12 cellular contexts compared by ENCODE assay signal in the genomic region with DNA sequence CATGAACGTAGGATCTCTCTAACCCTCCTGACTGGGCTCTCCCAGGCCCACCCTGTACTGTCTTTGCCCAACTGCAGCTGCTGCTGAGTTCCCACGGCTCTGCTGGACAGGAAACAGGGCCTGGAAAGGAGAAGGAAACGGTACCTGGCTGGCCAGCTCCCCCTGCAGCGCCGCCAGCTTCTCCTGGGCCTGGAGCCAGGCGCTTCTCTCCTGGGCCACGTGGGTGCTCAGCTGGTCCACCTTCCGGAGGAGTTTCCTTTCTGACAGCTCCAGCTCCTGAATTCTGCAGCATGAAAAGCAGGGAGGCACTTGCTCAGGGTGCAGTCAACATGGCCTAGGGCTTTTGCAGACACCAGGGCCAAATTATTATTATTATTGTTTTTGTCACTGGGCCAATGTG.
DNase-seq lines count a peak whose midpoint lies in the region; ATAC-seq and TF ChIP-seq lines count a peak whose summit lies in the region.
"Had no signal": no experiment of that assay in that cellular context is flagged by ENCODE, and none has a peak within 500 bp of the region (broad histone marks: within the 10 kb centered on the region; RNA-seq: fewer than 3 reads in every experiment).

No MANE protein-coding gene starts in this region.

- H4K20me1 ChIP-seq in MM.1S (ENCODE audit: insufficient read depth, low read length), result no peaks in the 10 kb centered on the region

- ATAC-seq in GM21825 (IDR thresholded peaks at IDR 0.05; ENCODE audit: unreplicated experiment), result no peak
- ATAC-seq: activated CD4-positive, alpha-beta T cell treated with anti-CD3 and anti-CD28 coated beads for 36 hours; activated T-cell treated with anti-CD3 and anti-CD28 coated beads, Interleukin-2, amount 50 U/mL, for 72 hours; mucosa of descending colon; sciatic nerve had no signal

- H2AFZ ChIP-seq in MM.1S (ENCODE audit: low read length), result no peak overlapping the region

- no peaks in the 10 kb centered on the region for H3K9me2 ChIP-seq in MM.1S (replicated peaks; ENCODE audit: insufficient read depth, low read length)

- no peak overlapping the region for H3K4me2 ChIP-seq in MM.1S (ENCODE audit: low read depth, low read length)
- H3K4me2 ChIP-seq: KMS-11 had no signal

- H3K79me2 ChIP-seq in MM.1S (ENCODE audit: low read length), result no peaks in the 10 kb centered on the region

- TF ChIP-seq CTCF in MM.1S (IDR thresholded peaks at IDR 0.05; ENCODE audit: low read length), result no peak

- H3K27ac ChIP-seq in caudate nucleus (ENCODE audit: low read depth, low read length), result no peak overlapping the region
- H3K27ac ChIP-seq in MM.1S (ENCODE audit: low read length), result no peak overlapping the region
- H3K27ac ChIP-seq: KMS-11 had no signal

- no peaks in the 10 kb centered on the region for H3K9me3 ChIP-seq in MM.1S (replicated peaks; ENCODE audit: insufficient read depth, low read length)
- H3K9me3 ChIP-seq: mucosa of descending colon had no signal

- H3K27me3 ChIP-seq in MM.1S (replicated peaks; ENCODE audit: insufficient read depth, low read length), result no peaks in the 10 kb centered on the region; the same call in 1 of the 2 replicates

- no peaks in the 10 kb centered on the region for H3F3A ChIP-seq in MM.1S (ENCODE audit: insufficient read depth, low read length)

- H3K9ac ChIP-seq in MM.1S (ENCODE audit: low read length), result no peak overlapping the region
- H3K9ac ChIP-seq: KMS-11 had no signal

- no peaks in the 10 kb centered on the region for H3K36me3 ChIP-seq in MM.1S (replicated peaks; ENCODE audit: insufficient read depth, low read length)

- DNase-seq in DMS79 (lab: John Stamatoyannopoulos, UW) (peak; percentile 8), Kasumi-1 (lab: John Stamatoyannopoulos, UW) (peak; percentile 61 to 68), caudate nucleus (lab: John Stamatoyannopoulos, UW) (peak in 35 of 61 donors; percentile 16 to 80 (median 38)), nucleus accumbens (lab: John Stamatoyannopoulos, UW) (peak in 32 of 56 donors; percentile 6 to 72 (median 30)), NOMO-1 (lab: John Stamatoyannopoulos, UW; ENCODE audit: unreplicated experiment in 2 of 2) (no peak), MM.1S (no peak)
- DNase-seq: activated CD4-positive, alpha-beta T cell treated with anti-CD3 and anti-CD28 coated beads for 36 hours; activated T-cell treated with anti-CD3 and anti-CD28 coated beads, Interleukin-2, amount 50 U/mL, for 72 hours; mucosa of descending colon had no signal

- H3K4me1 ChIP-seq in MM.1S (ENCODE audit: low read length), result 0 out of 2 replicates have a peak, but pooled peaks cover 5% of the 10 kb centered on the region

- H3K4me3 ChIP-seq in MM.1S (ENCODE audit: low read length), result no peak overlapping the region
- H3K4me3 ChIP-seq: mucosa of descending colon had no signal

Comparison
In these comparisons a context has a peak if more than half of its experiments do, and no peak if none do; other contexts are left out.
1. DNase-seq: peak in DMS79 (single experiment), Kasumi-1 (2 of 2), caudate nucleus (35 of 61) and nucleus accumbens (32 of 56); none in NOMO-1 (0 of 2) and MM.1S (single experiment).